Comparison of ENCODE assay signal across 8 cellular contexts in the genomic region with DNA sequence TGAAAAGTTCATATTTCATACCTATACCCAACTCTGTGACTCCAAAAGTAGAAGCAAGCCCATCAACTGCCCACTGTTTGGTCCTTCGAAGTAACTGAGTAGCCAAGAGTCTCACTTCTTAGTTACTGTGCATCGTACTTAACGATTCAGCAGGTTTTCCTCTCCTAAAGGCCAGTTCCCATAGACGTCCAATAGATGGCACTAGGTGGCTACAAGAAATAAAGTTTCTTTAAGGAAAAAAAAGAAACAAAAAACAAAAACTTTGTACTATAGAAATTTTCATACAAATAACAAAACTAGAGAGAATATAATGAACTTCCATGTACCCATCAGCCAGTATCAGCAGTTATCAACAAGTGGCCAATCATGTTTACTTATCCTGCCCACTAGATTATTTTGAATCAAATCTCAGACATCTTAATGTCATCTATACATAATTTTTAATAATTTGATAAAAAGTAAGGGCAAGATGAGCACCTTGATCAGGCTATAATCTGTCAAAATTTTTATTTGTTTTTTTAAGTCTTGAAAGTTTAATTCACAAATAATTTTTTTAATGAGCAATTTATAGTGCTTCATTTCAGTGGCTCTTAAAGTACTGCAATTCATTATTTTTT.
A peak's percentile ranks its signal among the peaks of the same experiment; 100 is the strongest.
DNase-seq lines count a peak whose midpoint lies in the region; ATAC-seq, FAIRE-seq and TF ChIP-seq lines count a peak whose summit lies in the region.

No MANE protein-coding gene starts in this region.

- no TSS peak for BruUV-seq in GM12878 (replicated peaks; lab: Mats Ljungman, UMichigan)

- H4K20me1 ChIP-seq in GM12878 (ENCODE audit: control insufficient read depth, insufficient read depth), result no peaks in the 10 kb centered on the region

- TF ChIP-seq POLR2A in GM12878 (IDR thresholded peaks at IDR 0.05; ENCODE audit: low read depth, low read length), result no peak
- TF ChIP-seq POLR2A in transverse colon (IDR thresholded peaks at IDR 0.05), result no peak

- DNase-seq in DMS79 (lab: John Stamatoyannopoulos, UW) (peak; percentile 24), NCI-H2196 (lab: John Stamatoyannopoulos, UW; ENCODE audit: unreplicated experiment) (peak; percentile 76), GM12878 (ENCODE audit: low read depth, low spot score) (no peak), kidney (no peak), transverse colon (peak; percentile 16)
- no peak for DNase-seq in activated CD8-positive, alpha-beta memory T cell treated with anti-CD3 and anti-CD28 coated beads for 24 hours
- no peak for DNase-seq in stimulated activated CD4-positive, alpha-beta T cell treated with anti-CD3 and anti-CD28 coated beads, Interleukin-4, amount 100 ng/mL, for 24 hours

- H3K9me3 ChIP-seq in GM12878 (replicated peaks; ENCODE audit: control insufficient read depth, insufficient read depth, low read length), result no peaks in the 10 kb centered on the region
- no peaks in the 10 kb centered on the region for H3K9me3 ChIP-seq in kidney (ENCODE audit: control insufficient read depth in 1 of 2, low read length in 2 of 2)
- no peaks in the 10 kb centered on the region for H3K9me3 ChIP-seq in transverse colon

- H3K4me1 ChIP-seq in GM12878 (ENCODE audit: control insufficient read depth, insufficient read depth, low read length) (no peaks in the 10 kb centered on the region), kidney (ENCODE audit: control insufficient read depth in 1 of 2, insufficient read depth in 1 of 2, low read depth in 1 of 2, low read length in 2 of 2) (no peaks in the 10 kb centered on the region), transverse colon (no peaks in the 10 kb centered on the region)

- H3K36me3 ChIP-seq in GM12878 (ENCODE audit: control insufficient read depth in 2 of 2, insufficient read depth in 2 of 2, low read length in 1 of 2) (no peaks in the 10 kb centered on the region), kidney (ENCODE audit: control insufficient read depth in 1 of 2, insufficient read depth in 2 of 2, low read length in 2 of 2) (no peaks in the 10 kb centered on the region), transverse colon (no peaks in the 10 kb centered on the region)

- POLR2A ChIA-PET in GM12878 (lab: Charles Lee), result no interaction called here

- RAD21 ChIA-PET in GM12878 (lab: Charles Lee; ENCODE audit: unreplicated experiment), result interaction anchor here (2.0 kb wide), 1 partner anchor 89 kb away, joined by 8 read pairs; no protein-coding TSS in a partner anchor

- H3K27ac ChIP-seq in GM12878 (ENCODE audit: control insufficient read depth, insufficient read depth) (no peak overlapping the region), kidney (ENCODE audit: low read depth in 2 of 2, low read length in 2 of 2) (no peak overlapping the region), transverse colon (no peak overlapping the region)

- SMC1A ChIA-PET in GM12878 (lab: Charles Lee; ENCODE audit: uncharacterized antibody, unreplicated experiment), result no interaction called here

- FAIRE-seq in GM12878 (lab: Jason Lieb, UNC), result no peak
- peak; percentile 96 for FAIRE-seq in kidney (lab: Jason Lieb, UNC)

- H3K79me2 ChIP-seq in GM12878 (ENCODE audit: control insufficient read depth, insufficient read depth, low read length), result no peaks in the 10 kb centered on the region

- no peaks in the 10 kb centered on the region; a peak in 1 of 4 replicates for H3K27me3 ChIP-seq in GM12878 (replicated peaks in 1 of 2; ENCODE audit: control insufficient read depth in 2 of 2, insufficient read depth in 2 of 2, low read length in 1 of 2)
- no peaks in the 10 kb centered on the region for H3K27me3 ChIP-seq in transverse colon

- WGBS in GM12878 (ENCODE audit: insufficient coverage, insufficient replicate concordance, low lambda C conversion rate, missing lambda C conversion rate), result 0% methylated on average over 4 of the region's 4 CpGs
- 7 to 10% methylated on average over 4 of the region's 4 CpGs for WGBS in transverse colon (ENCODE audit: low coverage in 1 of 2), 2 donors

- TF ChIP-seq EP300 in GM12878 (IDR thresholded peaks at IDR 0.05; ENCODE audit: borderline replicate concordance in 1 of 2, control insufficient read depth in 1 of 2, low read depth in 2 of 2, low read length in 2 of 2) (no peak), transverse colon (IDR thresholded peaks at IDR 0.05; ENCODE audit: low read depth) (no peak)

- H3K9ac ChIP-seq in GM12878 (ENCODE audit: control insufficient read depth, insufficient read depth, low read length), result no peak overlapping the region
- no peak overlapping the region for H3K9ac ChIP-seq in kidney (ENCODE audit: low read length in 2 of 2)

- ATAC-seq in GM21390 (IDR thresholded peaks at IDR 0.05; ENCODE audit: unreplicated experiment) (peak; percentile 54), GM12878 (peak; percentile 74)

- in situ Hi-C loops in GM12878 (cut with MboI), result no loop called here
- in situ Hi-C loops in transverse colon (cut with MboI; ENCODE audit: low pct_ligation_motif_present in 1 of 4, low pct_unique_long_range_greater_than_20kb in 1 of 4, low sequenced_read_pairs in 3 of 4), result loop anchor here in 3 of 4 donors (5.0 to 10.0 kb wide), 2 partner anchors 91 to 94 kb away; no protein-coding TSS in a partner anchor

- intact Hi-C loops in GM12878 (cut with micrococcal nuclease; ENCODE audit: unreplicated experiment), result loop anchor here (1.0 kb wide), 1 partner anchor 90 kb away; no protein-coding TSS in a partner anchor
- intact Hi-C loops in kidney (cut with DNase I), result loop anchor here (10.0 kb wide), 1 partner anchor 91 kb away; no protein-coding TSS in a partner anchor
- intact Hi-C loops in transverse colon (cut with DNase I; ENCODE audit: low total_unique reads), result no loop called here

- H2AFZ ChIP-seq in GM12878 (ENCODE audit: control insufficient read depth, low read depth, low read length), result no peak overlapping the region

- H3K4me3 ChIP-seq in GM12878 (no peak overlapping the region), kidney (ENCODE audit: low read length in 2 of 2) (no peak overlapping the region), transverse colon (no peak overlapping the region)

- TF ChIP-seq CTCF in GM12878 (IDR thresholded peaks at IDR 0.05 in 2 of 3, conservative IDR thresholded peaks at IDR 0.05 in 1 of 3; ENCODE audit: control insufficient read depth in 2 of 3, extremely low read depth in 1 of 3, insufficient read depth in 1 of 3, low read depth in 3 of 3, low read length in 3 of 3), result peak; percentile 58 to 67 (median 58)
- peak; percentile 63 for TF ChIP-seq CTCF in kidney (IDR thresholded peaks at IDR 0.05; ENCODE audit: borderline replicate concordance, extremely low read depth, insufficient read depth)
- peak; percentile 60 to 73 (median 71) for TF ChIP-seq CTCF in transverse colon (IDR thresholded peaks at IDR 0.05)

- peak; percentile 68 for TF ChIP-seq RAD21 in GM12878 (IDR thresholded peaks at IDR 0.05; ENCODE audit: insufficient read depth, low read depth, low read length)

- CTCF ChIA-PET in GM12878 (lab: Yijun Ruan, JAX), result interaction anchor here (5.6 kb wide), 1 partner anchor 89 kb away, joined by 38 read pairs; no protein-coding TSS in a partner anchor

- H3K4me2 ChIP-seq in GM12878 (ENCODE audit: control insufficient read depth, insufficient read depth), result no peak overlapping the region

TF ChIP-seq in GM12878, 131 proteins besides CTCF, POLR2A, EP300 and RAD21:
- TF ChIP-seq ATF7 (IDR thresholded peaks at IDR 0.05; ENCODE audit: low read depth) (no peak), SMC3 (IDR thresholded peaks at IDR 0.05; ENCODE audit: borderline replicate concordance, low read length) (peak; percentile 45; the same call in 1 of the 2 replicates)
TF ChIP-seq in GM12878: peak in this region for 1.

Comparison
In these comparisons a context has a peak if more than half of its experiments do, and no peak if none do; other contexts are left out.
1. DNase-seq: peak in DMS79 (single experiment), NCI-H2196 (single experiment) and transverse colon (single experiment); none in GM12878 (single experiment), kidney (single experiment), activated CD8-positive, alpha-beta memory T cell treated with anti-CD3 and anti-CD28 coated beads for 24 hours (single experiment) and stimulated activated CD4-positive, alpha-beta T cell treated with anti-CD3 and anti-CD28 coated beads, Interleukin-4, amount 100 ng/mL, for 24 hours (single experiment).
2. Peak in every context shown above with its lines, with median percentiles within 50 percentile points of each other: CTCF ChIP-seq.